19 cellular contexts compared by ENCODE assay signal in genomic region chr1:228944241-228944741, GRCh38.
"Had no signal": no experiment of that assay in that cellular context is flagged by ENCODE, and none has a peak within 500 bp of the region (broad histone marks: within the 10 kb centered on the region; RNA-seq: fewer than 3 reads in every experiment).

No MANE protein-coding gene starts in this region.

- H3K27ac ChIP-seq: Peyer's patch, RWPE1 had no signal

- H3K4me1 ChIP-seq: Peyer's patch had no signal

- H3K4me3 ChIP-seq: Peyer's patch had no signal

- DNase-seq: activated B cell treated with CpG ODN at 0.5 μM for 24 hours; activated CD4-positive, alpha-beta T cell treated with anti-CD3 and anti-CD28 coated beads for 1 hour; activated CD4-positive, alpha-beta T cell treated with anti-CD3 and anti-CD28 coated beads, Interleukin-2, amount 10 ng/mL, durations not matched to agents 24 days and 14 days; activated CD4-positive, alpha-beta T cell treated with anti-CD3 and anti-CD28 coated beads, Interleukin-2, amount 50 U/mL, for 48 hours; activated gamma-delta T cell; activated naive CD4-positive, alpha-beta T cell treated with anti-CD3 and anti-CD28 coated beads, Interleukin-2, amount 10 ng/mL, durations not matched to agents 7 days and 5 days; activated naive CD8-positive, alpha-beta T cell treated with anti-CD3 and anti-CD28 coated beads for 36 hours; activated T-cell treated with anti-CD3 and anti-CD28 coated beads, Interleukin-2, amount 50 U/mL, for 4 hours; MM.1S; NCI-H1105 treated with DMSO at 0.1 percent for 48 hours; NCI-H1436 treated with DMSO at 0.1 percent for 48 hours; NCI-H187 treated with DMSO at 0.1 percent for 48 hours; NCI-H2081 treated with DMSO at 0.1 percent for 48 hours; NCI-H345; NCI-H510A; NCI-H526 treated with DMSO at 0.1 percent for 48 hours; Peyer's patch; SHP77 treated with DMSO at 0.1 percent for 48 hours had no signal

- H3K36me3 ChIP-seq: Peyer's patch had no signal
